In genomic region chr12:98503593-98504367, GRCh38 we compare ENCODE assay signal across 1 cellular context.
TF ChIP-seq lines count a peak whose summit lies in the region.

No MANE protein-coding gene starts in this region.

TF ChIP-seq in K562, 482 proteins besides CTCF, POLR2A, EP300 and RAD21 (continued from another document):
- TF ChIP-seq ATF4 (CRISPR knock-in tag; IDR thresholded peaks at IDR 0.05) (peak; percentile 44; the same call in 1 of the 2 replicates), GABPB1 (CRISPR knock-in tag; IDR thresholded peaks at IDR 0.05) (peak; percentile 64), TCF15 (CRISPR knock-in tag; IDR thresholded peaks at IDR 0.05) (0 out of 2 replicates have a peak, but pooled peaks have one; percentile 35), SP2 (IDR thresholded peaks at IDR 0.05; ENCODE audit: extremely low read depth, low read depth, low read length, poor library complexity, severe bottlenecking) (no peak), CC2D1A (IDR thresholded peaks at IDR 0.05) (no peak), LARP7 (IDR thresholded peaks at IDR 0.05) (no peak), SOX6 (IDR thresholded peaks at IDR 0.05) (peak; percentile 49), SMAD3 (CRISPR knock-in tag; conservative IDR thresholded peaks at IDR 0.05) (peak; percentile 30; the same call in 1 of the 2 replicates), ZFX (CRISPR knock-in tag; IDR thresholded peaks at IDR 0.05) (peak; percentile 97), ATF3 (IDR thresholded peaks at IDR 0.05) (no peak), ATF3 (CRISPR knock-in tag; conservative IDR thresholded peaks at IDR 0.05) (peak; percentile 56; the same call in 1 of the 2 replicates), ZNF24 (IDR thresholded peaks at IDR 0.05) (peak; percentile 63; the same call in 1 of the 2 replicates), RUNX1 (IDR thresholded peaks at IDR 0.05; ENCODE audit: low read depth) (no peak), NCOA1 (IDR thresholded peaks at IDR 0.05; ENCODE audit: low read depth) (no peak), CXXC5 (CRISPR knock-in tag; IDR thresholded peaks at IDR 0.05) (peak; percentile 79), CREM (IDR thresholded peaks at IDR 0.05; ENCODE audit: low read depth) (peak; percentile 77), DDX20 (tag; IDR thresholded peaks at IDR 0.05; ENCODE audit: low read depth) (no peak), ZNF197 (CRISPR knock-in tag; IDR thresholded peaks at IDR 0.05; ENCODE audit: low read depth) (peak; percentile 68; the same call in 1 of the 2 replicates), NFATC3 (IDR thresholded peaks at IDR 0.05) (0 out of 2 replicates have a peak, but pooled peaks have one; percentile 37), ZNF444 (CRISPR knock-in tag; IDR thresholded peaks at IDR 0.05) (no peak), ELF2 (CRISPR knock-in tag; IDR thresholded peaks at IDR 0.05) (no peak), TCF7 (IDR thresholded peaks at IDR 0.05; ENCODE audit: borderline replicate concordance) (peak; percentile 93), ZC3H4 (CRISPR knock-in tag; IDR thresholded peaks at IDR 0.05; ENCODE audit: borderline replicate concordance) (no peak), STAG1 (CRISPR knock-in tag; IDR thresholded peaks at IDR 0.05; ENCODE audit: borderline replicate concordance) (no peak), ARID4B (CRISPR knock-in tag; IDR thresholded peaks at IDR 0.05) (peak; percentile 76; the same call in 1 of the 2 replicates), RBM25 (IDR thresholded peaks at IDR 0.05; ENCODE audit: low read depth, low read length, severe bottlenecking) (peak; percentile 46), THAP12 (CRISPR knock-in tag; IDR thresholded peaks at IDR 0.05) (no peak), POLR2AphosphoS5 (IDR thresholded peaks at IDR 0.05; ENCODE audit: control insufficient read depth, insufficient read depth, low read depth, low read length) (peak; percentile 86), ZSCAN29 (IDR thresholded peaks at IDR 0.05) (0 out of 2 replicates have a peak, but pooled peaks have one; percentile 18), TOE1 (IDR thresholded peaks at IDR 0.05; ENCODE audit: borderline replicate concordance) (no peak; the same call in 1 of the 2 replicates), TOE1 (CRISPR knock-in tag; IDR thresholded peaks at IDR 0.05; ENCODE audit: borderline replicate concordance, low read depth) (no peak), ARNT (IDR thresholded peaks at IDR 0.05) (peak; percentile 69 to 98), RBM14 (IDR thresholded peaks at IDR 0.05; ENCODE audit: borderline replicate concordance, insufficient read depth, low read depth, low read length) (no peak), KAT2B (IDR thresholded peaks at IDR 0.05; ENCODE audit: low read depth, low read length) (no peak), ZNF436 (CRISPR knock-in tag; IDR thresholded peaks at IDR 0.05) (0 out of 2 replicates have a peak, but pooled peaks have one; percentile 24), ZSCAN32 (CRISPR knock-in tag; IDR thresholded peaks at IDR 0.05) (peak; percentile 41; the same call in 1 of the 2 replicates), CBFA2T2 (conservative IDR thresholded peaks at IDR 0.05) (no peak), ZNF644 (tag; IDR thresholded peaks at IDR 0.05; ENCODE audit: low read depth) (peak; percentile 57; the same call in 1 of the 2 replicates), ZNF212 (CRISPR knock-in tag; IDR thresholded peaks at IDR 0.05) (no peak), GTF2A2 (tag; IDR thresholded peaks at IDR 0.05) (no peak), ZNF316 (IDR thresholded peaks at IDR 0.05) (no peak), GTF2E2 (tag; IDR thresholded peaks at IDR 0.05) (peak; percentile 93), HMG20B (CRISPR knock-in tag; IDR thresholded peaks at IDR 0.05) (no peak), RBM17 (IDR thresholded peaks at IDR 0.05; ENCODE audit: borderline replicate concordance, low read depth, low read length) (no peak), TBL1XR1 (IDR thresholded peaks at IDR 0.05; ENCODE audit: low read length in 2 of 2) (peak; percentile 48 to 95; a peak in 3 of 4 replicates), ZNF311 (CRISPR knock-in tag; IDR thresholded peaks at IDR 0.05) (no peak)
